Comparison of ENCODE assay signal across 17 cellular contexts in genomic region chr3:177362646-177363045, GRCh38.
DNase-seq lines count a peak whose midpoint lies in the region; ATAC-seq and TF ChIP-seq lines count a peak whose summit lies in the region.
"Had no signal": no experiment of that assay in that cellular context is flagged by ENCODE, and none has a peak within 500 bp of the region (broad histone marks: within the 10 kb centered on the region; RNA-seq: fewer than 3 reads in every experiment).

No MANE protein-coding gene starts in this region.

- intact Hi-C loops in esophagus muscularis mucosa (cut with DNase I): loop anchor here (5.0 to 10.0 kb wide), 4 partner anchors 310 to 962 kb away; no protein-coding TSS in a partner anchor
- intact Hi-C loops in prostate gland (cut with DNase I): loop anchor here (5.0 to 10.0 kb wide), 4 partner anchors 80 to 960 kb away; no protein-coding TSS in a partner anchor

- H3K27ac ChIP-seq in esophagus muscularis mucosa (replicated peaks in 1 of 4) (peak overlapping the region; percentile 79 to 92 (median 90)), rectal smooth muscle tissue (ENCODE audit: low read depth, low read length) (peak overlapping the region; percentile 58), prostate gland (peak overlapping the region in 1 of 2 donors; percentile 88)
- H3K27ac ChIP-seq: 22Rv1 had no signal

- peak; percentile 71 for DNase-seq in DMS 273 (lab: John Stamatoyannopoulos, UW; ENCODE audit: unreplicated experiment)
- no peak for DNase-seq in DMS 273 treated with DMSO at 0.1 percent for 48 hours (lab: John Stamatoyannopoulos, UW)
- DNase-seq in NCI-H1694 (lab: John Stamatoyannopoulos, UW): peak; percentile 29
- DNase-seq in esophagus muscularis mucosa (ENCODE audit: extremely low spot score): no peak
- no peak for DNase-seq in prostate gland (ENCODE audit: low spot score)
- no peak for DNase-seq in natural killer cell treated with Interleukin-12 subunit alpha and Interleukin-12 subunit beta and Interleukin-15 and Interleukin-18, amount 100 ng/mL, for 72 hours (ENCODE audit: low spot score)
- DNase-seq: activated CD4-positive, alpha-beta T cell treated with anti-CD3 and anti-CD28 coated beads, Interleukin-2, amount 50 U/mL, for 4 hours; amygdala; erythroblast; islet precursor cell; NCI-H2029 treated with DMSO at 0.1 percent for 48 hours; OCI-M1; stimulated activated CD4-positive, alpha-beta T cell treated with anti-CD3 and anti-CD28 coated beads, Interleukin-15, amount 100 ng/mL, for 24 hours had no signal

- H3K9me3 ChIP-seq in esophagus muscularis mucosa: no peaks in the 10 kb centered on the region
- H3K9me3 ChIP-seq in prostate gland: no peaks in the 10 kb centered on the region

- WGBS in esophagus muscularis mucosa: 40% methylated on average over 2 of the region's 2 CpGs
- WGBS in prostate gland: 54% methylated on average over 2 of the region's 2 CpGs

- no peak for TF ChIP-seq EP300 in esophagus muscularis mucosa (IDR thresholded peaks at IDR 0.05)

- no peak overlapping the region for H3K9ac ChIP-seq in rectal smooth muscle tissue (ENCODE audit: low read length)

- H3K27me3 ChIP-seq in esophagus muscularis mucosa (no peaks in the 10 kb centered on the region), rectal smooth muscle tissue (ENCODE audit: control insufficient read depth, insufficient read depth, low read length) (no peaks in the 10 kb centered on the region), prostate gland (replicated peaks; ENCODE audit: insufficient read depth) (no peaks in the 10 kb centered on the region)

- H3K9me3 Mint-ChIP-seq in natural killer cell treated with Interleukin-12 subunit alpha and Interleukin-12 subunit beta and Interleukin-15 and Interleukin-18, amount 100 ng/mL, for 72 hours: no peaks in the 10 kb centered on the region

- peaks cover 38 to 40% of the 10 kb centered on the region in 2 donors for H3K4me1 Mint-ChIP-seq in natural killer cell treated with Interleukin-12 subunit alpha and Interleukin-12 subunit beta and Interleukin-15 and Interleukin-18, amount 100 ng/mL, for 72 hours (ENCODE audit: low read depth in 2 of 2)

- H3K4me3 ChIP-seq in esophagus muscularis mucosa (no peak overlapping the region), rectal smooth muscle tissue (ENCODE audit: low read length) (no peak overlapping the region), prostate gland (no peak overlapping the region)

- TF ChIP-seq POLR2A in esophagus muscularis mucosa (IDR thresholded peaks at IDR 0.05; ENCODE audit: low read depth): no peak
- TF ChIP-seq POLR2A in prostate gland (IDR thresholded peaks at IDR 0.05): no peak

- TF ChIP-seq CTCF in esophagus muscularis mucosa (IDR thresholded peaks at IDR 0.05): no peak
- TF ChIP-seq CTCF in prostate gland (IDR thresholded peaks at IDR 0.05): no peak

- no peak overlapping the region for H3K4me3 Mint-ChIP-seq in natural killer cell treated with Interleukin-12 subunit alpha and Interleukin-12 subunit beta and Interleukin-15 and Interleukin-18, amount 100 ng/mL, for 72 hours

- H3K36me3 Mint-ChIP-seq in natural killer cell treated with Interleukin-12 subunit alpha and Interleukin-12 subunit beta and Interleukin-15 and Interleukin-18, amount 100 ng/mL, for 72 hours: no peaks in the 10 kb centered on the region

- H3K4me1 ChIP-seq in esophagus muscularis mucosa: peaks cover 47 to 58% (median 56%) of the 10 kb centered on the region in 4 donors
- peaks cover 40% of the 10 kb centered on the region for H3K4me1 ChIP-seq in rectal smooth muscle tissue (ENCODE audit: control insufficient read depth, insufficient read depth, low read length)
- peaks cover 23% of the 10 kb centered on the region for H3K4me1 ChIP-seq in prostate gland (replicated peaks)

- no peaks in the 10 kb centered on the region for H3K36me3 ChIP-seq in esophagus muscularis mucosa
- no peaks in the 10 kb centered on the region for H3K36me3 ChIP-seq in rectal smooth muscle tissue (ENCODE audit: control insufficient read depth, insufficient read depth, low read length)
- H3K36me3 ChIP-seq in prostate gland: no peaks in the 10 kb centered on the region

- H3K27me3 Mint-ChIP-seq in natural killer cell treated with Interleukin-12 subunit alpha and Interleukin-12 subunit beta and Interleukin-15 and Interleukin-18, amount 100 ng/mL, for 72 hours: no peaks in the 10 kb centered on the region
- H3K27me3 Mint-ChIP-seq: progenitor cell of endocrine pancreas had no signal

- no peak overlapping the region for H3K27ac Mint-ChIP-seq in natural killer cell treated with Interleukin-12 subunit alpha and Interleukin-12 subunit beta and Interleukin-15 and Interleukin-18, amount 100 ng/mL, for 72 hours
- H3K27ac Mint-ChIP-seq: progenitor cell of endocrine pancreas had no signal

- ATAC-seq in HG02981 (IDR thresholded peaks at IDR 0.05; ENCODE audit: unreplicated experiment): no peak
- ATAC-seq in natural killer cell treated with Interleukin-12 subunit alpha and Interleukin-12 subunit beta and Interleukin-15 and Interleukin-18, amount 100 ng/mL, for 72 hours: no peak

Comparison
In these comparisons a context has a peak if more than half of its experiments do, and no peak if none do; other contexts are left out.
1. DNase-seq: peak in DMS 273 (single experiment) and NCI-H1694 (single experiment); none in DMS 273 treated with DMSO at 0.1 percent for 48 hours (single experiment), esophagus muscularis mucosa (single experiment), prostate gland (single experiment) and natural killer cell treated with Interleukin-12 subunit alpha and Interleukin-12 subunit beta and Interleukin-15 and Interleukin-18, amount 100 ng/mL, for 72 hours (single experiment).